8 cellular contexts compared by ENCODE assay signal in the genomic region with DNA sequence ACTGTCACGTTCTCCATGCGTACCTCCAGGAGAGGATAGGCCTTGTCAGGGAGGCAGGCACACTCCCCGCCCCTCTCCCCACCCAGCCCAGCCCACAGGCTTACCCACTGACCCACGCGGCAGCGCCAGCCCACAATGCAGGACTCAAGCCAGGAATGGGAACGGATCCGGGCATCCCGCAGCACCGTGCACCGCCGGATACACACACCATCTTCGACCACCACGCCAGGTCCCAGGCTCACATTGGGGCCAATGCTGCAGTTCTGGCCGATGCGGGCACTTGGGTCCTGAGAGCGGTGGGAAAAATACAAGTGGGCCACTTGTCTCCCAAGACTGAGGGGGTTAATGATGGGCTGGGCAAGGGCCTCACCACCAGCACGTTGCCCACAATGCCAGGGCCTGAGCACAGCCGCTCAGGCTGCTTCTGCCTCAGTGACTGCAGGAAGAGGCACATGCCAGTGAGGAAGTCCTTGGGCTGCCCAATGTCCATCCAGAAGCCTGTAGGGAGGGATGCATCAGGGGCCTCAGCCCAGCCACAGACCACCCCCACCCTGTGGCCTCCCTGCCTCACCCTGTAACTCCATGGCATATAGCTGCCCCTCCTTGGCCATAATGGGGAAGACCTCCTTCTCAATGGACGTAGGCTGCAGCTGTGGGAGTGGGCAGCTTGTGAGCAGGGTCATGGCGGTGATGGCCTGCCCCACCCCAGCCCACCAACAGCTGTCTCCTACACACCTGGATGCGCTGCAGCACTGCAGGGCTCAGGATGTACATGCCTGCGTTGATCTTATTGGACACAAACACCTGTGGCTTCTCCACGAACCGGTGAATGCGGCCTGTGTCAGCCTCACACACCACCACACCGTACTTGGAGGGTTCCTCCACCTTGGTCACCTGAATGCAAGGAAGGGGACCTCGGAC. TPM values are rescaled to one million over a fixed set of nuclear protein-coding genes. Genes with fewer than 3 reads are reported as not detected.
DNase-seq lines count a peak whose midpoint lies in the region; ATAC-seq and TF ChIP-seq lines count a peak whose summit lies in the region.
"Had no signal": no experiment of that assay in that cellular context is flagged by ENCODE, and none has a peak within 500 bp of the region (broad histone marks: within the 10 kb centered on the region; RNA-seq: fewer than 3 reads in every experiment).

No MANE protein-coding gene starts in this region.

- H3K4me3 ChIP-seq in GM23338 (peak overlapping the region; percentile 98; the same call in 1 of the 2 replicates), skeletal muscle tissue (ENCODE audit: low read length in 3 of 3) (peak overlapping the region in 2 of 3 donors; percentile 90 to 98)

- peaks cover 7% of the 10 kb centered on the region; the same call in 1 of the 2 replicates for H4K20me1 ChIP-seq in GM23338 (replicated peaks; ENCODE audit: insufficient read depth)

- peaks cover 22% of the 10 kb centered on the region for H3K36me3 Mint-ChIP-seq in GM23338 (ENCODE audit: low read depth)
- H3K36me3 Mint-ChIP-seq in activated B cell treated with CpG ODN at 0.5 μM for 24 hours (ENCODE audit: low read depth) = peaks cover 30% of the 10 kb centered on the region
- no peaks in the 10 kb centered on the region for H3K36me3 Mint-ChIP-seq in glutamatergic neuron (ENCODE audit: unreplicated experiment)

- H3K4me3 Mint-ChIP-seq in GM23338 (peak overlapping the region; percentile 94), activated B cell treated with CpG ODN at 0.5 μM for 24 hours (peak overlapping the region; percentile 93), glutamatergic neuron (ENCODE audit: unreplicated experiment) (peak overlapping the region; percentile 94)

- H2AFZ ChIP-seq in GM23338 = no peak overlapping the region

- H3K27ac ChIP-seq in GM23338 (ENCODE audit: low read depth) = no peak overlapping the region
- H3K27ac ChIP-seq in skeletal muscle tissue (ENCODE audit: low read depth, low read length) = peak overlapping the region; percentile 96

- DNase-seq in GM23338 (ENCODE audit: low spot score) = no peak
- no peak for DNase-seq in activated B cell treated with CpG ODN at 0.5 μM for 24 hours
- no peak for DNase-seq in glutamatergic neuron
- no peak for DNase-seq in NCI-H2107 treated with DMSO at 0.1 percent for 48 hours (lab: John Stamatoyannopoulos, UW; ENCODE audit: unreplicated experiment)
- DNase-seq in germinal center (ENCODE audit: low spot score) = no peak
- DNase-seq: NCI-H1048 had no signal

- H3K9me3 ChIP-seq in skeletal muscle tissue (ENCODE audit: control insufficient read depth in 3 of 3, low read length in 3 of 3) = no peaks in the 10 kb centered on the region

- peak overlapping the region in 2 of 3 donors; percentile 90 to 96 for H3K9ac ChIP-seq in skeletal muscle tissue (ENCODE audit: low read depth in 1 of 3, low read length in 3 of 3)

- POLR2A ChIA-PET in activated B cell treated with CpG ODN at 0.5 μM for 24 hours (lab: Charles Lee) = interaction anchor here (0.5 to 3.5 kb wide), 3 partner anchors 64 to 317 kb away, joined by 3 to 24 read pairs (median 3); a partner anchor contains a TSS

- H3K36me3 ChIP-seq in GM23338 (ENCODE audit: insufficient read depth) (peaks cover 5% of the 10 kb centered on the region; the same call in 1 of the 2 replicates), skeletal muscle tissue (ENCODE audit: control insufficient read depth in 3 of 3, insufficient read depth in 3 of 3, low read length in 3 of 3) (peaks cover 44 to 47% (median 45%) of the 10 kb centered on the region in 3 donors)

- H3K27ac Mint-ChIP-seq in GM23338 (no peak overlapping the region), activated B cell treated with CpG ODN at 0.5 μM for 24 hours (no peak overlapping the region), glutamatergic neuron (ENCODE audit: unreplicated experiment) (peak overlapping the region; percentile 33)

- H3F3A ChIP-seq in GM23338 (replicated peaks; ENCODE audit: low read depth) = peaks cover 20% of the 10 kb centered on the region

- intact Hi-C loops in activated B cell treated with CpG ODN at 0.5 μM for 24 hours (cut with micrococcal nuclease) = loop anchor here (5.0 kb wide), 1 partner anchor 1950 kb away; a partner anchor contains a TSS

- H3K4me1 Mint-ChIP-seq in GM23338 (peaks cover 21% of the 10 kb centered on the region), activated B cell treated with CpG ODN at 0.5 μM for 24 hours (peaks cover 59% of the 10 kb centered on the region), glutamatergic neuron (ENCODE audit: low read depth, unreplicated experiment) (peaks cover 7% of the 10 kb centered on the region)

- peak overlapping the region; percentile 98; the same call in 1 of the 2 replicates for H3K4me2 ChIP-seq in GM23338

- H3K9me2 ChIP-seq in GM23338 (ENCODE audit: insufficient read depth) = no peaks in the 10 kb centered on the region

- CTCF ChIA-PET in activated B cell treated with CpG ODN at 0.5 μM for 24 hours (lab: Charles Lee) = interaction anchor here (1.7 kb wide), 1 partner anchor 182 kb away, joined by 4 read pairs; no protein-coding TSS in a partner anchor

- H3K27me3 Mint-ChIP-seq in GM23338 (ENCODE audit: insufficient read depth, low read depth, poor library complexity) = peaks cover 42% of the 10 kb centered on the region
- no peaks in the 10 kb centered on the region for H3K27me3 Mint-ChIP-seq in activated B cell treated with CpG ODN at 0.5 μM for 24 hours
- H3K27me3 Mint-ChIP-seq in glutamatergic neuron (ENCODE audit: unreplicated experiment) = peaks cover 19% of the 10 kb centered on the region

- H3K27me3 ChIP-seq in GM23338 (ENCODE audit: insufficient read depth) = no peaks in the 10 kb centered on the region
- no peaks in the 10 kb centered on the region for H3K27me3 ChIP-seq in skeletal muscle tissue (ENCODE audit: control insufficient read depth in 3 of 3, insufficient read depth in 3 of 3, low read length in 3 of 3)

- ATAC-seq in GM23338 (no peak), activated B cell treated with CpG ODN at 0.5 μM for 24 hours (ENCODE audit: low read depth) (no peak), HG02678 (IDR thresholded peaks at IDR 0.05; ENCODE audit: unreplicated experiment) (no peak)

- no peak for TF ChIP-seq CTCF in GM23338 (conservative IDR thresholded peaks at IDR 0.05; ENCODE audit: low read depth in 2 of 2)
- TF ChIP-seq CTCF in activated B cell treated with CpG ODN at 0.5 μM for 24 hours (IDR thresholded peaks at IDR 0.05) = no peak
- no peak for TF ChIP-seq CTCF in glutamatergic neuron (IDR thresholded peaks at IDR 0.05; ENCODE audit: partially characterized antibody, unreplicated experiment)

- H3K4me1 ChIP-seq in GM23338 (ENCODE audit: insufficient read depth) (no peaks in the 10 kb centered on the region; the same call in 1 of the 2 replicates), skeletal muscle tissue (ENCODE audit: control insufficient read depth in 3 of 3, insufficient read depth in 3 of 3, low read length in 3 of 3) (peaks cover 43 to 74% (median 59%) of the 10 kb centered on the region in 3 donors)

- peaks cover 6% of the 10 kb centered on the region; the same call in 1 of the 3 replicates for H3K9me3 Mint-ChIP-seq in GM23338
- no peaks in the 10 kb centered on the region for H3K9me3 Mint-ChIP-seq in activated B cell treated with CpG ODN at 0.5 μM for 24 hours
- peaks cover 16% of the 10 kb centered on the region for H3K9me3 Mint-ChIP-seq in glutamatergic neuron (ENCODE audit: unreplicated experiment)

- H3K79me2 ChIP-seq in GM23338 (replicated peaks; ENCODE audit: insufficient read depth) = no peaks in the 10 kb centered on the region; the same call in 1 of the 2 replicates

TF ChIP-seq in GM23338, 12 proteins besides CTCF, POLR2A, EP300 and RAD21 (continues in another document):
- peak; percentile 6; the same call in 1 of the 2 replicates for TF ChIP-seq POLR2AphosphoS5 (IDR thresholded peaks at IDR 0.05; ENCODE audit: low read depth)

RNA-seq across cellular contexts. Expression of a gene that starts 1.6 kb away (rescaled TPM):
- total RNA-seq in GM23338 (2014; rRNA removed; shearing (Covaris generic)) = 29.4 and 36.1 TPM in 2 replicates
- 7.8 and 10.2 TPM in 2 replicates for polyA plus RNA-seq in GM23338 (2016; fragmentation: Nextera tagmentation; extraction: Ambion mirVana)
- total RNA-seq in activated B cell treated with CpG ODN at 0.5 μM for 24 hours (39.9 and 40.7 TPM in 2 replicates), glutamatergic neuron (ENCODE audit: unreplicated experiment) (21.2 TPM), skeletal muscle tissue (9.9 TPM)

RNA-seq across cellular contexts. Expression of a gene that starts 2.6 kb away (rescaled TPM):
- total RNA-seq in GM23338 (2014; rRNA removed; shearing (Covaris generic)) = 8.2 and 10.4 TPM in 2 replicates
- polyA plus RNA-seq in GM23338 (2016; fragmentation: Nextera tagmentation; extraction: Ambion mirVana) = 2.9 and 3.5 TPM in 2 replicates
- total RNA-seq in activated B cell treated with CpG ODN at 0.5 μM for 24 hours (not detected in 2 replicates), glutamatergic neuron (ENCODE audit: unreplicated experiment) (1.4 TPM), skeletal muscle tissue (under 0.01 TPM)

RNA-seq across cellular contexts. Expression of a gene that starts 32.8 kb away (rescaled TPM):
- total RNA-seq in GM23338 (2014; rRNA removed; shearing (Covaris generic)) = 24.4 and 32.5 TPM in 2 replicates
- polyA plus RNA-seq in GM23338 (2016; fragmentation: Nextera tagmentation; extraction: Ambion mirVana) = 13.2 and 14.6 TPM in 2 replicates
- total RNA-seq in activated B cell treated with CpG ODN at 0.5 μM for 24 hours (35.1 and 51.4 TPM in 2 replicates), glutamatergic neuron (ENCODE audit: unreplicated experiment) (56.6 TPM), skeletal muscle tissue (31.3 TPM)

RNA-seq across cellular contexts. Expression of a gene that starts 32.8 kb away (rescaled TPM):
- 8.7 and 11.1 TPM in 2 replicates for total RNA-seq in GM23338 (2014; rRNA removed; shearing (Covaris generic))
- polyA plus RNA-seq in GM23338 (2016; fragmentation: Nextera tagmentation; extraction: Ambion mirVana) = 5.0 and 5.9 TPM in 2 replicates
- total RNA-seq in activated B cell treated with CpG ODN at 0.5 μM for 24 hours = 4.7 and 8.0 TPM in 2 replicates
- total RNA-seq in glutamatergic neuron (ENCODE audit: unreplicated experiment) = 23.4 TPM
- total RNA-seq in skeletal muscle tissue = 1.6 TPM

RNA-seq across cellular contexts. Expression of a gene that starts 48.0 kb away (rescaled TPM):
- 202 and 264 TPM in 2 replicates for total RNA-seq in GM23338 (2014; rRNA removed; shearing (Covaris generic))
- 170 and 178 TPM in 2 replicates for polyA plus RNA-seq in GM23338 (2016; fragmentation: Nextera tagmentation; extraction: Ambion mirVana)
- total RNA-seq in activated B cell treated with CpG ODN at 0.5 μM for 24 hours = 109 and 113 TPM in 2 replicates
- 119 TPM for total RNA-seq in glutamatergic neuron (ENCODE audit: unreplicated experiment)
- total RNA-seq in skeletal muscle tissue = 75.2 TPM
